In genomic region chr4:100780126-100780525, GRCh38 we compare ENCODE assay signal across 25 cellular contexts.
"Had no signal": no experiment of that assay in that cellular context is flagged by ENCODE, and none has a peak within 500 bp of the region (broad histone marks: within the 10 kb centered on the region; RNA-seq: fewer than 3 reads in every experiment).

No MANE protein-coding gene starts in this region.

- H3K27ac Mint-ChIP-seq: IgD-negative memory B cell had no signal

- FAIRE-seq: K562 had no signal

- H3K4me1 Mint-ChIP-seq: IgD-negative memory B cell had no signal

- H3K27ac ChIP-seq: KMS-11, PC-9, Peyer's patch, SJCRH30 had no signal

- H3K9ac ChIP-seq: KMS-11 had no signal

- H2AFZ ChIP-seq: PC-9 had no signal

- H3K27me3 ChIP-seq: Peyer's patch, SJCRH30 had no signal

- H3K4me3 ChIP-seq: K562, PC-9, Peyer's patch, SJCRH30 had no signal

- H3K4me2 ChIP-seq: KMS-11, PC-9 had no signal

- ATAC-seq: K562, Right ventricle myocardium inferior, SK-N-SH treated with all-trans-retinoic acid at 6 μM for 48 hours had no signal

- H3K9me3 ChIP-seq: SJCRH30 had no signal

- H3K36me3 ChIP-seq: Peyer's patch, SJCRH30 had no signal

- H3K4me1 ChIP-seq: Peyer's patch, SJCRH30 had no signal

- DNase-seq: Kasumi-1, MV-4-11, NCI-H1048, NCI-H1105, NCI-H1417, NCI-H1436 treated with DMSO at 0.1 percent for 48 hours, NCI-H1694, NCI-H187 treated with DMSO at 0.1 percent for 48 hours, NCI-H2029 treated with DMSO at 0.1 percent for 48 hours, NCI-H2171 treated with DMSO at 0.1 percent for 48 hours, NCI-H345, NCI-H446 treated with DMSO at 0.1 percent for 48 hours, NCI-H524 treated with DMSO at 0.1 percent for 48 hours, NCI-H69, NCI-H774, PC-9, Peyer's patch, SHP77 treated with DMSO at 0.1 percent for 48 hours, SJCRH30, T-helper 1 cell had no signal

- H3K4me3 Mint-ChIP-seq: IgD-negative memory B cell had no signal
